ENCODE assay signal across 8 cellular contexts in genomic region chr3:18445421-18446066, GRCh38. TPM values are rescaled to one million over a fixed set of nuclear protein-coding genes. Genes with fewer than 3 reads are reported as not detected.
DNase-seq lines count a peak whose midpoint lies in the region; TF ChIP-seq lines count a peak whose summit lies in the region.

No MANE protein-coding gene starts in this region.

- WGBS in prostate gland, result 2% methylated on average over 30 of the region's 30 CpGs
- 2% methylated on average over 30 of the region's 30 CpGs for WGBS in urinary bladder

- no peak for TF ChIP-seq CTCF in cardiac muscle cell (IDR thresholded peaks at IDR 0.05; ENCODE audit: low read depth, low read length)
- TF ChIP-seq CTCF in fibroblast of the aortic adventitia (IDR thresholded peaks at IDR 0.05; ENCODE audit: insufficient read depth, low read length), result no peak
- peak in 1 of 4 experiments; percentile 4 for TF ChIP-seq CTCF in prostate gland (IDR thresholded peaks at IDR 0.05)

- H3K36me3 ChIP-seq in cardiac muscle cell, result no peaks in the 10 kb centered on the region
- H3K36me3 ChIP-seq in KOPT-K1 (ENCODE audit: insufficient read depth, low read length), result peaks cover 9% of the 10 kb centered on the region; the same call in 1 of the 2 replicates
- H3K36me3 ChIP-seq in prostate gland, result no peaks in the 10 kb centered on the region
- peaks cover 1% of the 10 kb centered on the region for H3K36me3 ChIP-seq in urinary bladder (ENCODE audit: insufficient read depth)

- H3K4me3 ChIP-seq in cardiac muscle cell (peak overlapping the region; percentile 87), fibroblast of the aortic adventitia (ENCODE audit: low read depth, low read length) (peak overlapping the region; percentile 22), prostate gland (peak overlapping the region; percentile 42 to 66), urinary bladder (ENCODE audit: low read depth, low read length) (peak overlapping the region; percentile 74)

- intact Hi-C loops in cardiac septum (cut with DNase I) (loop anchor here (2.0 kb wide), 1 partner anchor 21 kb away; the partner anchor contains the start of gene SATB1), prostate gland (cut with DNase I) (no loop called here)

- H3K4me1 ChIP-seq in cardiac muscle cell (ENCODE audit: low read depth) (peaks cover 11% of the 10 kb centered on the region), prostate gland (replicated peaks) (no peaks in the 10 kb centered on the region), urinary bladder (ENCODE audit: insufficient read depth) (no peaks in the 10 kb centered on the region)

- H3K27me3 ChIP-seq in cardiac muscle cell, result peaks cover 43% of the 10 kb centered on the region
- H3K27me3 ChIP-seq in prostate gland (replicated peaks; ENCODE audit: insufficient read depth), result no peaks in the 10 kb centered on the region

- no peak for TF ChIP-seq POLR2A in prostate gland (IDR thresholded peaks at IDR 0.05)

- DNase-seq in cardiac muscle cell (ENCODE audit: low read depth in 1 of 2, low spot score in 1 of 2), result no peak
- no peak for DNase-seq in cardiac septum (ENCODE audit: low spot score)
- DNase-seq in activated CD8-positive, alpha-beta memory T cell treated with anti-CD3 and anti-CD28 coated beads, Interleukin-2, amount 50 U/mL, for 1 hour (ENCODE audit: extremely low read depth), result peak; percentile 89
- no peak for DNase-seq in fibroblast of the aortic adventitia (ENCODE audit: low read depth)
- peak; percentile 16 for DNase-seq in prostate gland (ENCODE audit: low spot score)
- no peak for DNase-seq in NCI-H524 treated with DMSO at 0.1 percent for 48 hours (lab: John Stamatoyannopoulos, UW)

- H3K9me3 ChIP-seq in cardiac muscle cell (ENCODE audit: low read depth) (no peaks in the 10 kb centered on the region), KOPT-K1 (ENCODE audit: insufficient read depth, low read length, poor library complexity, severe bottlenecking) (peaks cover 14% of the 10 kb centered on the region), prostate gland (no peaks in the 10 kb centered on the region)

- H3K27ac ChIP-seq in cardiac muscle cell (no peak overlapping the region), KOPT-K1 (ENCODE audit: low read depth, low read length, poor library complexity, severe bottlenecking) (peak overlapping the region; percentile 87), prostate gland (peak overlapping the region; percentile 37 to 73), urinary bladder (ENCODE audit: low read depth) (no peak overlapping the region)

RNA-seq across cellular contexts. Expression of gene SATB1, which starts 20.4 kb away (rescaled TPM):
- total RNA-seq in cardiac muscle cell, result 33.2 and 52.2 TPM in 2 replicates
- 15.9 and 25.6 TPM in 2 replicates for polyA plus RNA-seq in cardiac muscle cell
- total RNA-seq in cardiac septum, result 56.9 TPM
- 23.3 and 62.5 TPM in 2 replicates for total RNA-seq in fibroblast of the aortic adventitia (ENCODE audit: low replicate concordance)
- 10 to 100 TPM; 51.7 to 62.2 TPM for total RNA-seq in prostate gland
- total RNA-seq in urinary bladder, result 74.2 TPM
- polyA plus RNA-seq in urinary bladder, result 40.3 TPM

Comparison
In these comparisons a context has a peak if more than half of its experiments do, and no peak if none do; other contexts are left out.
1. DNase-seq: peak in activated CD8-positive, alpha-beta memory T cell treated with anti-CD3 and anti-CD28 coated beads, Interleukin-2, amount 50 U/mL, for 1 hour (single experiment) and prostate gland (single experiment); none in cardiac muscle cell (0 of 2), cardiac septum (single experiment), fibroblast of the aortic adventitia (single experiment) and NCI-H524 treated with DMSO at 0.1 percent for 48 hours (single experiment).
2. H3K27ac ChIP-seq: peak in KOPT-K1 (single experiment) and prostate gland (2 of 2); none in cardiac muscle cell (single experiment) and urinary bladder (single experiment).
3. H3K4me3 ChIP-seq: peak in every context shown above with its lines; median percentile 87 in cardiac muscle cell; 74 in urinary bladder; 54 in prostate gland; 22 in fibroblast of the aortic adventitia.